In genomic region chr11:61361237-61361636, GRCh38 we compare ENCODE assay signal across 8 cellular contexts. TPM values are rescaled to one million over a fixed set of nuclear protein-coding genes. Genes with fewer than 3 reads are reported as not detected.
DNase-seq lines count a peak whose midpoint lies in the region; ATAC-seq and TF ChIP-seq lines count a peak whose summit lies in the region.

No MANE protein-coding gene starts in this region.

- no CpG with 5 or more reads among the region's 14 CpGs for WGBS in neuronal stem cell (ENCODE audit: extremely low coverage in 2 of 2, insufficient read length in 2 of 2, insufficient replicate concordance in 1 of 2), 2 donors

- peak overlapping the region; percentile 95 for H3K27ac ChIP-seq in CD4-positive, alpha-beta T cell (ENCODE audit: low read depth, low read length)
- H3K27ac ChIP-seq in neuronal stem cell (replicated peaks; ENCODE audit: low read length) = peak overlapping the region; percentile 100

- no peak overlapping the region for H3K14ac ChIP-seq in neuronal stem cell (ENCODE audit: low read length)

- peaks cover 4% of the 10 kb centered on the region for H3K79me1 ChIP-seq in neuronal stem cell (ENCODE audit: low read depth, low read length)

- H3K23ac ChIP-seq in neuronal stem cell (ENCODE audit: low read depth, low read length, poor library complexity) = peak overlapping the region; percentile 98

- H3K9ac ChIP-seq in neuronal stem cell (ENCODE audit: low read depth, low read length, poor library complexity) = peak overlapping the region; percentile 91

- H3K9me3 ChIP-seq in CD4-positive, alpha-beta T cell (ENCODE audit: control insufficient read depth, low read length) = no peaks in the 10 kb centered on the region
- no peaks in the 10 kb centered on the region for H3K9me3 ChIP-seq in neuronal stem cell (replicated peaks in 1 of 2; ENCODE audit: control insufficient read depth in 2 of 2, insufficient read depth in 1 of 2, low read depth in 1 of 2, low read length in 2 of 2)

- H3K4me3 Mint-ChIP-seq in CD4-positive, alpha-beta T cell = peak overlapping the region; percentile 99
- H3K4me3 Mint-ChIP-seq in effector memory CD8-positive, alpha-beta T cell = peak overlapping the region; percentile 86 to 93

- H2BK120ac ChIP-seq in neuronal stem cell (ENCODE audit: low read depth, low read length) = no peak overlapping the region

- H3K4ac ChIP-seq in neuronal stem cell (ENCODE audit: low read length) = no peak overlapping the region

- peak overlapping the region; percentile 100 for H3K27ac Mint-ChIP-seq in CD4-positive, alpha-beta T cell
- peak overlapping the region; percentile 94 to 95 for H3K27ac Mint-ChIP-seq in effector memory CD8-positive, alpha-beta T cell

- peaks cover 36% of the 10 kb centered on the region for H3K36me3 Mint-ChIP-seq in CD4-positive, alpha-beta T cell (ENCODE audit: low read depth)
- H3K36me3 Mint-ChIP-seq in effector memory CD8-positive, alpha-beta T cell (ENCODE audit: insufficient read depth) = peaks cover 34% of the 10 kb centered on the region

- peak overlapping the region; percentile 77 for H3K4me2 ChIP-seq in neuronal stem cell (ENCODE audit: insufficient read depth, low read length, poor library complexity, severe bottlenecking)

- TF ChIP-seq CTCF in CD4-positive, alpha-beta T cell (IDR thresholded peaks at IDR 0.05) = no peak

- H2BK15ac ChIP-seq in neuronal stem cell (ENCODE audit: low read length) = peak overlapping the region; percentile 76

- no peaks in the 10 kb centered on the region for H3K27me3 ChIP-seq in CD4-positive, alpha-beta T cell (ENCODE audit: control insufficient read depth, insufficient read depth, low read length)
- no peaks in the 10 kb centered on the region for H3K27me3 ChIP-seq in neuronal stem cell (ENCODE audit: control insufficient read depth in 3 of 3, insufficient read depth in 3 of 3, low read depth in 1 of 3, low read length in 3 of 3)

- H3K36me3 ChIP-seq in neuronal stem cell (replicated peaks in 1 of 2; ENCODE audit: control insufficient read depth in 2 of 2, insufficient read depth in 2 of 2, low read length in 2 of 2) = peaks cover 11 to 31% of the 10 kb centered on the region in 2 donors

- no peak overlapping the region for H4K91ac ChIP-seq in neuronal stem cell (ENCODE audit: low read depth, low read length, poor library complexity)

- no peak overlapping the region for H4K8ac ChIP-seq in neuronal stem cell (ENCODE audit: low read depth, low read length)

- H3K4me1 Mint-ChIP-seq in CD4-positive, alpha-beta T cell (ENCODE audit: low read depth) = peaks cover 40% of the 10 kb centered on the region
- peaks cover 21 to 25% of the 10 kb centered on the region in 2 donors for H3K4me1 Mint-ChIP-seq in effector memory CD8-positive, alpha-beta T cell (ENCODE audit: low read depth in 2 of 2)

- peak overlapping the region; percentile 94 to 98 for H3K4me3 ChIP-seq in neuronal stem cell (ENCODE audit: low read length in 2 of 2)

- H2AK5ac ChIP-seq in neuronal stem cell (ENCODE audit: low read depth, low read length) = peak overlapping the region; percentile 78

- no peaks in the 10 kb centered on the region for H3K9me3 Mint-ChIP-seq in CD4-positive, alpha-beta T cell
- no peaks in the 10 kb centered on the region for H3K9me3 Mint-ChIP-seq in effector memory CD8-positive, alpha-beta T cell

- peak overlapping the region; percentile 98 for H2BK5ac ChIP-seq in neuronal stem cell (ENCODE audit: low read length)

- CTCF ChIA-PET in CD4-positive, alpha-beta T cell (lab: Charles Lee) = interaction anchor here (2.4 to 5.1 kb wide), 4 partner anchors 24 to 68 kb away, joined by 11 to 47 read pairs (median 22); partner anchors contain the start of genes CPSF7, DDB1, SDHAF2 and TKFC

- no peak for DNase-seq in CD4-positive, alpha-beta T cell
- DNase-seq in NCI-H69 (lab: John Stamatoyannopoulos, UW) = peak; percentile 59
- DNase-seq in effector memory CD8-positive, alpha-beta T cell = no peak
- DNase-seq in neuronal stem cell (ENCODE audit: low spot score) = no peak
- no peak for DNase-seq in occipital lobe (lab: John Stamatoyannopoulos, UW)
- no peak for DNase-seq in NCI-H446 treated with DMSO at 0.1 percent for 48 hours (lab: John Stamatoyannopoulos, UW)
- DNase-seq in kidney tubule cell (ENCODE audit: low spot score) = no peak

- ATAC-seq in CD4-positive, alpha-beta T cell (ENCODE audit: poor library complexity) = no peak
- no peak for ATAC-seq in effector memory CD8-positive, alpha-beta T cell (replicated peaks)
- ATAC-seq in GM18519 (IDR thresholded peaks at IDR 0.05; ENCODE audit: low FRiP score, unreplicated experiment) = no peak

- H2BK12ac ChIP-seq in neuronal stem cell (ENCODE audit: low read length) = no peak overlapping the region

- intact Hi-C loops in CD4-positive, alpha-beta T cell (cut with DNase I, micrococcal nuclease) = loop anchor here in 1 of 2 experiments (1.0 to 10.0 kb wide), 2 partner anchors 25 to 456 kb away; partner anchors contain the start of gene PRPF19

- H2AFZ ChIP-seq in neuronal stem cell (ENCODE audit: low read length) = peak overlapping the region; percentile 98

- peak overlapping the region; percentile 100 for H3K18ac ChIP-seq in neuronal stem cell (ENCODE audit: low read length)

- H3K4me1 ChIP-seq in neuronal stem cell (ENCODE audit: control insufficient read depth in 2 of 2, insufficient read depth in 1 of 2, low read depth in 1 of 2, low read length in 2 of 2) = peaks cover 2 to 4% of the 10 kb centered on the region in 2 donors

- H3K27me3 Mint-ChIP-seq in CD4-positive, alpha-beta T cell = no peaks in the 10 kb centered on the region
- no peaks in the 10 kb centered on the region for H3K27me3 Mint-ChIP-seq in effector memory CD8-positive, alpha-beta T cell

- POLR2A ChIA-PET in CD4-positive, alpha-beta T cell (lab: Charles Lee) = interaction anchor here (1.0 to 3.1 kb wide), 18 partner anchors 9 to 1692 kb away, joined by 3 to 64 read pairs (median 4); partner anchors contain the start of genes CPSF7, DDB1, FTH1 and PATL1

RNA-seq across cellular contexts. Expression of gene CYB561A3, which starts 0.4 kb away (rescaled TPM):
- total RNA-seq in CD4-positive, alpha-beta T cell = 10 to 100 TPM; 24.4 to 25.8 TPM
- 7.0 TPM for polyA plus RNA-seq in neuronal stem cell (2013, experiment 1 of 2)
- polyA plus RNA-seq in neuronal stem cell (2013, experiment 2 of 2) = 6.3 TPM
- total RNA-seq in occipital lobe = 8.9 TPM

RNA-seq across cellular contexts. Expression of gene TMEM138, which starts 0.9 kb away (rescaled TPM):
- total RNA-seq in CD4-positive, alpha-beta T cell = 10 to 100 TPM; 59.2 to 60.9 TPM
- 38.6 TPM for polyA plus RNA-seq in neuronal stem cell (2013, experiment 1 of 2)
- polyA plus RNA-seq in neuronal stem cell (2013, experiment 2 of 2) = 40.8 TPM
- 24.2 TPM for total RNA-seq in occipital lobe

RNA-seq across cellular contexts. Expression of gene TKFC, which starts 28.2 kb away (rescaled TPM):
- total RNA-seq in CD4-positive, alpha-beta T cell = 10 to 100 TPM; 21.8 to 26.3 TPM
- polyA plus RNA-seq in neuronal stem cell (2013, experiment 1 of 2) = 18.6 TPM
- 20.1 TPM for polyA plus RNA-seq in neuronal stem cell (2013, experiment 2 of 2)
- total RNA-seq in occipital lobe = 10.6 TPM

RNA-seq across cellular contexts. Expression of gene DDB1, which starts 28.3 kb away (rescaled TPM):
- 100 to 1,000 TPM; 140 to 147 TPM for total RNA-seq in CD4-positive, alpha-beta T cell
- 94.2 TPM for polyA plus RNA-seq in neuronal stem cell (2013, experiment 1 of 2)
- 91.0 TPM for polyA plus RNA-seq in neuronal stem cell (2013, experiment 2 of 2)
- total RNA-seq in occipital lobe = 210 TPM

RNA-seq across cellular contexts. Expression of gene TMEM216, which starts 31.1 kb away (rescaled TPM):
- 1 to 10 TPM; 3.4 to 3.8 TPM for total RNA-seq in CD4-positive, alpha-beta T cell
- 36.8 TPM for polyA plus RNA-seq in neuronal stem cell (2013, experiment 1 of 2)
- polyA plus RNA-seq in neuronal stem cell (2013, experiment 2 of 2) = 36.7 TPM
- total RNA-seq in occipital lobe = 10.1 TPM
